1 cellular context compared by ENCODE assay signal in the genomic region with DNA sequence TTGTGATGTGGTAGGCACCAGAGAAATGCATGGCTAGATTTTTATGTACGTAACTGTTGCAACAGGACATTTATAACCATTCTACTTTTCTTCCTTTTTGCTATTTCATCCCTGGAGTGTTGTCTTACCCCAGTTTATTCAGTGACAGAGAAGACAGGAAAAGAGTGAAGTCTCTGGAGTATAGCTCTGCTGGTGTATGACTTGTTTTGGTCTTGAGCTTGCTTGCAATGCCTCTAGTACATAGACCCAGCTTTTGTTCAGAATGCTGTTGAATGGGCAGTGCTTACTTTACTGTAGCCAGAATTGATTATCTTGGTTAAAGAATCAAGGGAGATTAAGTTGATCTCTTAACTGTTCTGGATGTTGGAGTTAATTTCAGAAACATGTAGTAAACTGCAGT.
TF ChIP-seq lines count a peak whose summit lies in the region.

No MANE protein-coding gene starts in this region.

TF ChIP-seq in GM12878, 131 proteins besides CTCF, POLR2A, EP300 and RAD21 (continued from another document):
- TF ChIP-seq REST (IDR thresholded peaks at IDR 0.05; ENCODE audit: low read depth, low read length) (no peak), CREB1 (IDR thresholded peaks at IDR 0.05; ENCODE audit: low read depth) (no peak), STAT1 (conservative IDR thresholded peaks at IDR 0.05) (no peak), SREBF2 (IDR thresholded peaks at IDR 0.05; ENCODE audit: low read length) (no peak), ESRRA (IDR thresholded peaks at IDR 0.05; ENCODE audit: low read length) (no peak), YBX1 (IDR thresholded peaks at IDR 0.05) (no peak), E2F4 (IDR thresholded peaks at IDR 0.05; ENCODE audit: low read depth, low read length) (no peak), NR2C2 (IDR thresholded peaks at IDR 0.05; ENCODE audit: borderline replicate concordance, control insufficient read depth, insufficient read length, low read depth) (no peak), GATAD2B (conservative IDR thresholded peaks at IDR 0.05; ENCODE audit: low read depth) (no peak), ZBTB4 (CRISPR knock-in tag; IDR thresholded peaks at IDR 0.05) (no peak), MXI1 (IDR thresholded peaks at IDR 0.05; ENCODE audit: low read depth, low read length) (no peak)
- TF ChIP-seq, protein P1, sequence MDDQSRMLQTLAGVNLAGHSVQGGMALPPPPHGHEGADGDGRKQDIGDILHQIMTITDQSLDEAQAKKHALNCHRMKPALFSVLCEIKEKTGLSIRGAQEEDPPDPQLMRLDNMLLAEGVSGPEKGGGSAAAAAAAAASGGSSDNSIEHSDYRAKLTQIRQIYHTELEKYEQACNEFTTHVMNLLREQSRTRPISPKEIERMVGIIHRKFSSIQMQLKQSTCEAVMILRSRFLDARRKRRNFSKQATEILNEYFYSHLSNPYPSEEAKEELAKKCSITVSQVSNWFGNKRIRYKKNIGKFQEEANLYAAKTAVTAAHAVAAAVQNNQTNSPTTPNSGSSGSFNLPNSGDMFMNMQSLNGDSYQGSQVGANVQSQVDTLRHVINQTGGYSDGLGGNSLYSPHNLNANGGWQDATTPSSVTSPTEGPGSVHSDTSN (IDR thresholded peaks at IDR 0.05; ENCODE audit: insufficient replicate concordance, low read depth, low read length): no peak
